ENCODE assay signal across 8 cellular contexts in the genomic region with DNA sequence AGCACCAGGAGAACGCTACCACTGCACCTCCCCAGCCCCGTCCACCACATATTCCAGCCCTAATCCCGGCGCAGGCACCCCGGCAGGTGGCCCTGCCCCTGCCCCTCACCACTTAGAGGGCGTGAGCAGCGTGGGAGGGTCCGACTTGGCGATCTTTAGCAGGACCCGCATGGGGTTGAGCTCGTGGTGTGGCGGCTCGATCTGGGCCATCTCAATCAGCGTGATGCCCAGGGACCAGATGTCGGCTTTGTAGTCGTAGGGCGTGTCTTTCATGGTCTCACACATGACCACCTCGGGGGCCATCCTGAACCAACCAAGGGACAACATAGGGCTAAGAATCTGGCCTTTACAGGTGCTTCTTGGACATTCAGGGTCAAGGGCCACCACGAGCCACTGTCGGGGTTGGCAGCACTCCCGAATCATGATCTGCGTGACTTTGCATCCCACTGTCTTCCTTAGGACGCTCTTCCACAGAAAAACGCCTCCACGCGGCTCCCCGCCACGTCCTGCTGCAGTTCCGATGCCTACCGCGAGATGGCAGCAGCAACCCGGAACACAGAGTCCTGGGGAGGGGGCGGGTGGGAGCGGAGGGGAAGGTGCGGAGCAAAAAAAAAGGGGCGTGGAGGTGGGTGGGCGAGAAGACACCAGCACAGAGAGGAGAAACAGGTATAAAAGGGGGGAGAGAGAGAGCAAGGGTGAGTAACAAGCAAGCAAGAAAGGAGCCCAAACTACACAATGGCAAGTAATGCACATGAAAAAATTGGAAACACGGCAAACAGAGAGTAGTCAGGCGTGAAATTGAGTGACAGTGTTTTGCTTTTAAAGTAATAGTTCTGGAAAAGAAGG.
A peak's percentile ranks its signal among the peaks of the same experiment; 100 is the strongest.
DNase-seq lines count a peak whose midpoint lies in the region; ATAC-seq and TF ChIP-seq lines count a peak whose summit lies in the region.

No MANE protein-coding gene starts in this region.

- peak overlapping the region; percentile 35 for H3K27ac Mint-ChIP-seq in memory B cell

- no peak overlapping the region for H3K4me3 Mint-ChIP-seq in memory B cell

- peaks cover 15% of the 10 kb centered on the region for H3K36me3 Mint-ChIP-seq in memory B cell

- H3K4me3 ChIP-seq in GM12864 (ENCODE audit: low read depth, low read length): no peak overlapping the region

- no peaks in the 10 kb centered on the region for H3K9me3 Mint-ChIP-seq in memory B cell

- DNase-seq in GM12864 (ENCODE audit: low read depth): no peak
- peak; percentile 39 for DNase-seq in NCI-H1694 (lab: John Stamatoyannopoulos, UW)
- peak; percentile 44 to 66 for DNase-seq in activated CD4-positive, alpha-beta T cell treated with anti-CD3 and anti-CD28 coated beads, Interleukin-2, amount 50 U/mL, for 24 hours (ENCODE audit: low read depth in 1 of 2, low spot score in 1 of 2)
- peak; percentile 86 for DNase-seq in ecto neural progenitor cell (ENCODE audit: low spot score)
- DNase-seq in memory B cell (ENCODE audit: low spot score in 2 of 2): peak; percentile 66 to 79
- DNase-seq in stimulated activated CD4-positive, alpha-beta T cell treated with anti-CD3 and anti-CD28 coated beads, TNF-alpha, amount 100 ng/mL, for 24 hours (ENCODE audit: low read depth in 3 of 3): peak; percentile 42 to 61 (median 48)
- no peak for DNase-seq in H4 (ENCODE audit: low spot score)

- no peaks in the 10 kb centered on the region for H3K27me3 Mint-ChIP-seq in memory B cell

- ATAC-seq in memory B cell (ENCODE audit: low read depth) (no peak), GM19395 (IDR thresholded peaks at IDR 0.05; ENCODE audit: unreplicated experiment) (no peak)

- H3K4me1 Mint-ChIP-seq in memory B cell: peaks cover 24% of the 10 kb centered on the region

- TF ChIP-seq CTCF in GM12864 (IDR thresholded peaks at IDR 0.05; ENCODE audit: low read depth, low read length, missing control alignments): peak; percentile 93

Comparison
In these comparisons a context has a peak if more than half of its experiments do, and no peak if none do; other contexts are left out.
1. DNase-seq: peak in NCI-H1694 (single experiment), activated CD4-positive, alpha-beta T cell treated with anti-CD3 and anti-CD28 coated beads, Interleukin-2, amount 50 U/mL, for 24 hours (2 of 2), ecto neural progenitor cell (single experiment), memory B cell (2 of 2) and stimulated activated CD4-positive, alpha-beta T cell treated with anti-CD3 and anti-CD28 coated beads, TNF-alpha, amount 100 ng/mL, for 24 hours (3 of 3); none in GM12864 (single experiment) and H4 (single experiment).